ENCODE assay signal across 30 cellular contexts in genomic region chr3:183914856-183915255, GRCh38.
"Had no signal": no experiment of that assay in that cellular context is flagged by ENCODE, and none has a peak within 500 bp of the region (broad histone marks: within the 10 kb centered on the region; RNA-seq: fewer than 3 reads in every experiment).

No MANE protein-coding gene starts in this region.

- H3K4me2 ChIP-seq: smooth muscle cell had no signal

- H3K27ac Mint-ChIP-seq: activated CD8-positive, alpha-beta memory T cell treated with anti-CD3 and anti-CD28 coated beads, Interleukin-2, amount 10 ng/mL, durations not matched to agents 7 days and 5 days; activated CD8-positive, alpha-beta T cell treated with anti-CD3 and anti-CD28 coated beads, Interleukin-2, amount 10 ng/mL, durations not matched to agents 7 days and 5 days; activated naive CD8-positive, alpha-beta T cell treated with anti-CD3 and anti-CD28 coated beads for 36 hours; natural killer cell treated with Interleukin-12 subunit alpha and Interleukin-12 subunit beta and Interleukin-15 and Interleukin-18, amount 100 ng/mL, for 72 hours; stimulated activated memory B cell treated with anti-CD40 and anti-IgM and Interleukin-4, amounts not matched to agents 10 μg/mL and 1 μg/mL and 100 μg/mL, for 72 hours; T-helper 17 cell had no signal

- ATAC-seq: activated CD8-positive, alpha-beta memory T cell treated with anti-CD3 and anti-CD28 coated beads, Interleukin-2, amount 10 ng/mL, durations not matched to agents 7 days and 5 days; activated CD8-positive, alpha-beta T cell treated with anti-CD3 and anti-CD28 coated beads, Interleukin-2, amount 10 ng/mL, durations not matched to agents 7 days and 5 days; body of pancreas; gastroesophageal sphincter; heart left ventricle; left lobe of liver; natural killer cell treated with Interleukin-12 subunit alpha and Interleukin-12 subunit beta and Interleukin-15 and Interleukin-18, amount 100 ng/mL, for 72 hours; pancreas; psoas muscle; stimulated activated naive CD8-positive, alpha-beta T cell treated with anti-CD3 and anti-CD28 coated beads, Interleukin-15, amount 100 ng/mL, for 72 hours; T-helper 17 cell; upper lobe of right lung had no signal

- H3K27me3 ChIP-seq: adrenal gland, body of pancreas, gastroesophageal sphincter, heart left ventricle, pancreas, thyroid gland, upper lobe of right lung had no signal

- H3K9me3 ChIP-seq: adrenal gland, body of pancreas, gastroesophageal sphincter, heart left ventricle, pancreas, psoas muscle, thyroid gland, upper lobe of right lung had no signal

- H3K36me3 Mint-ChIP-seq: activated CD8-positive, alpha-beta memory T cell treated with anti-CD3 and anti-CD28 coated beads, Interleukin-2, amount 10 ng/mL, durations not matched to agents 7 days and 5 days; activated naive CD8-positive, alpha-beta T cell treated with anti-CD3 and anti-CD28 coated beads for 36 hours; natural killer cell treated with Interleukin-12 subunit alpha and Interleukin-12 subunit beta and Interleukin-15 and Interleukin-18, amount 100 ng/mL, for 72 hours had no signal

- H3K27me3 Mint-ChIP-seq: activated CD8-positive, alpha-beta memory T cell treated with anti-CD3 and anti-CD28 coated beads, Interleukin-2, amount 10 ng/mL, durations not matched to agents 7 days and 5 days; activated naive CD8-positive, alpha-beta T cell treated with anti-CD3 and anti-CD28 coated beads for 36 hours; stimulated activated naive CD8-positive, alpha-beta T cell treated with anti-CD3 and anti-CD28 coated beads, Interleukin-15, amount 100 ng/mL, for 72 hours had no signal

- H3K4me3 ChIP-seq: adrenal gland, body of pancreas, gastroesophageal sphincter, heart left ventricle, lung, pancreas, psoas muscle, smooth muscle cell, thyroid gland, upper lobe of right lung had no signal

- DNase-seq: activated CD4-positive, alpha-beta T cell treated with anti-CD3 and anti-CD28 coated beads for 1 hour; activated CD8-positive, alpha-beta memory T cell treated with anti-CD3 and anti-CD28 coated beads, Interleukin-2, amount 10 ng/mL, durations not matched to agents 7 days and 5 days; activated CD8-positive, alpha-beta T cell treated with anti-CD3 and anti-CD28 coated beads, Interleukin-2, amount 10 ng/mL, durations not matched to agents 7 days and 5 days; activated naive CD4-positive, alpha-beta T cell; activated naive CD8-positive, alpha-beta T cell treated with anti-CD3 and anti-CD28 coated beads for 36 hours; activated T-cell treated with anti-CD3 and anti-CD28 coated beads, Interleukin-2, amount 50 U/mL, for 48 hours; aorta; body of pancreas; dermis blood vessel endothelial cell; effector CD4-positive, alpha-beta T cell; heart left ventricle; kidney glomerular epithelial cell; mesendoderm; pancreas; psoas muscle; stimulated activated CD4-positive, alpha-beta T cell treated with anti-CD3 and anti-CD28 coated beads, Interleukin-1b, Interleukin-23, amount 100 ng/mL, for 48 hours; stimulated activated CD4-positive, alpha-beta T cell treated with anti-CD3 and anti-CD28 coated beads, Interleukin-4, amount 100 ng/mL, for 4 hours; stimulated activated CD8-positive, alpha-beta memory T cell treated with anti-CD3 and anti-CD28 coated beads, Interleukin-4, amount 100 ng/mL, for 48 hours; stimulated activated naive CD8-positive, alpha-beta T cell treated with anti-CD3 and anti-CD28 coated beads, Interleukin-15, amount 100 ng/mL, for 72 hours; T-helper 17 cell; T1000; thyroid gland; upper lobe of right lung had no signal

- H3K4me1 ChIP-seq: adrenal gland, gastroesophageal sphincter, heart left ventricle, pancreas, psoas muscle, thyroid gland, upper lobe of right lung had no signal

- H3K36me3 ChIP-seq: pancreas, thyroid gland had no signal

- H3K4me3 Mint-ChIP-seq: activated CD8-positive, alpha-beta memory T cell treated with anti-CD3 and anti-CD28 coated beads, Interleukin-2, amount 10 ng/mL, durations not matched to agents 7 days and 5 days; activated CD8-positive, alpha-beta T cell treated with anti-CD3 and anti-CD28 coated beads, Interleukin-2, amount 10 ng/mL, durations not matched to agents 7 days and 5 days; activated naive CD8-positive, alpha-beta T cell treated with anti-CD3 and anti-CD28 coated beads for 36 hours; natural killer cell treated with Interleukin-12 subunit alpha and Interleukin-12 subunit beta and Interleukin-15 and Interleukin-18, amount 100 ng/mL, for 72 hours; stimulated activated memory B cell treated with anti-CD40 and anti-IgM and Interleukin-4, amounts not matched to agents 10 μg/mL and 1 μg/mL and 100 μg/mL, for 72 hours; stimulated activated naive CD8-positive, alpha-beta T cell treated with anti-CD3 and anti-CD28 coated beads, Interleukin-15, amount 100 ng/mL, for 72 hours; T-helper 17 cell had no signal

- H3K9me3 Mint-ChIP-seq: activated naive CD8-positive, alpha-beta T cell treated with anti-CD3 and anti-CD28 coated beads for 36 hours; natural killer cell treated with Interleukin-12 subunit alpha and Interleukin-12 subunit beta and Interleukin-15 and Interleukin-18, amount 100 ng/mL, for 72 hours; stimulated activated memory B cell treated with anti-CD40 and anti-IgM and Interleukin-4, amounts not matched to agents 10 μg/mL and 1 μg/mL and 100 μg/mL, for 72 hours; stimulated activated naive CD8-positive, alpha-beta T cell treated with anti-CD3 and anti-CD28 coated beads, Interleukin-15, amount 100 ng/mL, for 72 hours had no signal

- H3K27ac ChIP-seq: adrenal gland, body of pancreas, gastroesophageal sphincter, heart left ventricle, pancreas, psoas muscle, thyroid gland, upper lobe of right lung had no signal

- H3K4me1 Mint-ChIP-seq: activated CD8-positive, alpha-beta memory T cell treated with anti-CD3 and anti-CD28 coated beads, Interleukin-2, amount 10 ng/mL, durations not matched to agents 7 days and 5 days; activated naive CD8-positive, alpha-beta T cell treated with anti-CD3 and anti-CD28 coated beads for 36 hours; stimulated activated memory B cell treated with anti-CD40 and anti-IgM and Interleukin-4, amounts not matched to agents 10 μg/mL and 1 μg/mL and 100 μg/mL, for 72 hours; stimulated activated naive CD8-positive, alpha-beta T cell treated with anti-CD3 and anti-CD28 coated beads, Interleukin-15, amount 100 ng/mL, for 72 hours had no signal
